In the genomic region with DNA sequence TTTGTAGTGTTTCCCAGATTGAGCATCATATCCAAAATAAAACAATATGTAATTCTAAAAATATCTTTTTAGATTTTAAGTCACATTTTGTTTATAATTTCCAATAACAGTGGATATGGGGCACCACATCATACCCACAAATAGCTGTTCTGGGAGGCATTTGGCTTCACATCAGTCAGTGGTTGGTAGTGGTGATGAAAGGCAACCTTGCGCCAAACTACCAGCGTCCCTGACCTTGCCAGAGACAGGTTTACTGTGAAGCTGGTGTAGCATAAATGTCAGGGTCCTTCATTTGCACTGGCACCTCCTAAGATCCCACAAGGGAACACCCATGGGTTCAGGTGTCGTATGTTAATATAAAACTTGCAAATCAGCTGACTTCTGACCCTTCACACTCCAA, we compare ENCODE assay signal across 19 cellular contexts.
DNase-seq lines count a peak whose midpoint lies in the region; ATAC-seq and TF ChIP-seq lines count a peak whose summit lies in the region.
"Had no signal": no experiment of that assay in that cellular context is flagged by ENCODE, and none has a peak within 500 bp of the region (broad histone marks: within the 10 kb centered on the region; RNA-seq: fewer than 3 reads in every experiment).

No MANE protein-coding gene starts in this region.

- H3K4me1 ChIP-seq in right atrium auricular region (no peaks in the 10 kb centered on the region), right cardiac atrium (ENCODE audit: control insufficient read depth, insufficient read depth, low read length) (no peaks in the 10 kb centered on the region)
- H3K4me1 ChIP-seq: A549, Caco-2, HAP-1 had no signal

- H3K27me3 Mint-ChIP-seq in naive thymus-derived CD8-positive, alpha-beta T cell: peaks cover 3 to 38% (median 5%) of the 10 kb centered on the region in 5 donors
- H3K27me3 Mint-ChIP-seq: CD4-positive, CD25-positive, alpha-beta regulatory T cell had no signal

- H3K4me3 Mint-ChIP-seq in naive thymus-derived CD8-positive, alpha-beta T cell: peak overlapping the region in 1 of 10 donors; percentile 2
- H3K4me3 Mint-ChIP-seq: CD4-positive, CD25-positive, alpha-beta regulatory T cell; CD8-positive, alpha-beta T cell; HFFc6 had no signal

- H3K27ac ChIP-seq in right atrium auricular region: no peak overlapping the region
- no peak overlapping the region for H3K27ac ChIP-seq in right cardiac atrium (ENCODE audit: low read length)
- H3K27ac ChIP-seq in coronary artery: no peak overlapping the region
- H3K27ac ChIP-seq: A549, C4-2B had no signal

- intact Hi-C loops in Right ventricle myocardium superior (cut with DNase I): no loop called here
- intact Hi-C loops in left cardiac atrium (cut with DNase I): no loop called here
- intact Hi-C loops in right cardiac atrium (cut with DNase I): no loop called here

- H3K36me3 ChIP-seq in right atrium auricular region: no peaks in the 10 kb centered on the region
- H3K36me3 ChIP-seq: HAP-1 had no signal

- no peak for TF ChIP-seq CTCF in right atrium auricular region (IDR thresholded peaks at IDR 0.05)
- no peak for TF ChIP-seq CTCF in coronary artery (IDR thresholded peaks at IDR 0.05)

- POLR2A ChIA-PET in naive thymus-derived CD8-positive, alpha-beta T cell (lab: Charles Lee): no interaction called here

- peak; percentile 43 for DNase-seq in Right ventricle myocardium superior
- no peak for DNase-seq in right atrium auricular region (ENCODE audit: low spot score)
- DNase-seq in left cardiac atrium: peak; percentile 27
- peak in 1 of 3 donors; percentile 49 for DNase-seq in right cardiac atrium
- DNase-seq in coronary artery (ENCODE audit: low spot score): no peak
- no peak for DNase-seq in naive thymus-derived CD8-positive, alpha-beta T cell
- DNase-seq: 8988T; Caco-2; CD4-positive, CD25-positive, alpha-beta regulatory T cell; CD8-positive, alpha-beta T cell; DMS153; DND-41; GOT3 had no signal

- 77% methylated on average over 3 of the region's 3 CpGs for WGBS in right cardiac atrium

- H3K4me1 Mint-ChIP-seq in naive thymus-derived CD8-positive, alpha-beta T cell: no peaks in the 10 kb centered on the region
- H3K4me1 Mint-ChIP-seq: CD4-positive, CD25-positive, alpha-beta regulatory T cell had no signal

- no peaks in the 10 kb centered on the region for H3K9me3 ChIP-seq in right atrium auricular region
- H3K9me3 ChIP-seq in right cardiac atrium (ENCODE audit: control insufficient read depth, low read length): no peaks in the 10 kb centered on the region
- H3K9me3 ChIP-seq: A549, Caco-2, HAP-1 had no signal

- no peak overlapping the region for H3K27ac Mint-ChIP-seq in naive thymus-derived CD8-positive, alpha-beta T cell
- H3K27ac Mint-ChIP-seq: CD4-positive, CD25-positive, alpha-beta regulatory T cell; CD8-positive, alpha-beta T cell had no signal

- ATAC-seq in Right ventricle myocardium superior (ENCODE audit: poor library complexity) (peak; percentile 97), left cardiac atrium (peak; percentile 39 to 89), right cardiac atrium (peak; percentile 73 to 78), GM18907 (IDR thresholded peaks at IDR 0.05; ENCODE audit: unreplicated experiment) (no peak)
- ATAC-seq in naive thymus-derived CD8-positive, alpha-beta T cell: no peak
- ATAC-seq: A549; CD8-positive, alpha-beta T cell; GM12878 had no signal

- no peaks in the 10 kb centered on the region for H3K27me3 ChIP-seq in right atrium auricular region
- no peaks in the 10 kb centered on the region for H3K27me3 ChIP-seq in right cardiac atrium (ENCODE audit: control insufficient read depth, insufficient read depth)

- H3K4me3 ChIP-seq in right atrium auricular region (no peak overlapping the region), right cardiac atrium (ENCODE audit: low read length) (no peak overlapping the region), coronary artery (no peak overlapping the region)
- H3K4me3 ChIP-seq: A549, GM12878, HAP-1 had no signal

- H3K36me3 Mint-ChIP-seq in naive thymus-derived CD8-positive, alpha-beta T cell: no peaks in the 10 kb centered on the region
- H3K36me3 Mint-ChIP-seq: CD4-positive, CD25-positive, alpha-beta regulatory T cell; CD8-positive, alpha-beta T cell had no signal

- H3K9me3 Mint-ChIP-seq in naive thymus-derived CD8-positive, alpha-beta T cell: no peaks in the 10 kb centered on the region
- H3K9me3 Mint-ChIP-seq: CD4-positive, CD25-positive, alpha-beta regulatory T cell; CD8-positive, alpha-beta T cell; HFFc6 had no signal

Comparison
In these comparisons a context has a peak if more than half of its experiments do, and no peak if none do; other contexts are left out.
1. DNase-seq: peak in Right ventricle myocardium superior (single experiment) and left cardiac atrium (single experiment); none in right atrium auricular region (single experiment), coronary artery (single experiment) and naive thymus-derived CD8-positive, alpha-beta T cell (0 of 10).
2. ATAC-seq: peak in Right ventricle myocardium superior (single experiment), left cardiac atrium (2 of 2) and right cardiac atrium (2 of 2); none in GM18907 (single experiment) and naive thymus-derived CD8-positive, alpha-beta T cell (0 of 2).